Comparison of ENCODE assay signal across 2 cellular contexts in the genomic region with DNA sequence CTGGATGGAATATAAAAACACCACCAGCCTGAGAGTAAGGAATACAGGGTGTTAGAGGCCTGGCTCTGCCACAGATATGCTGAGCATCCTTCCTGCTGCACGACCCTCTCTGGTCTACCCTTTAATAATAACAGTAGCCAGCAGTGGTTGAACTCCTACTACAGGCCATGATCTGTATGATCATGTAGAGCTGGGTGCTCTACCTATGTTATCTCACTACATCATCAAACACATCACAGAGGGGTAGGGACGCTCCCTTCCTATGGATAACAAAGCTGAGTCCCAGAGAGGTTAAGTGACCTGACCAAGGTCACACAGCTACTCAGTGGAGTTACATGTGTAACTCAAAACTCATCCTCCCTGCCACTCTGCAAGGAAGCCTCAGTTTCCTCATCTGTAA.
A peak's percentile ranks its signal among the peaks of the same experiment; 100 is the strongest.
TF ChIP-seq lines count a peak whose summit lies in the region.

No MANE protein-coding gene starts in this region.

TF ChIP-seq in HEK293, 187 proteins besides CTCF, POLR2A, EP300 and RAD21 (continued from another document):
- TF ChIP-seq ZNF488 (tag by site-specific recombination; IDR thresholded peaks at IDR 0.05), result no peak

TF ChIP-seq in K562, 482 proteins besides CTCF, POLR2A, EP300 and RAD21 (continued from another document):
- peak in 1 of 2 experiments; percentile 34 for TF ChIP-seq AFF1 (IDR thresholded peaks at IDR 0.05; ENCODE audit: low read depth in 1 of 2, partially characterized antibody in 2 of 2)
- TF ChIP-seq BHLHE40 (IDR thresholded peaks at IDR 0.05; ENCODE audit: low read length), result no peak
- TF ChIP-seq RBM25 (IDR thresholded peaks at IDR 0.05; ENCODE audit: low read depth, low read length, severe bottlenecking), result peak; percentile 52
- TF ChIP-seq PCBP2 (IDR thresholded peaks at IDR 0.05; ENCODE audit: low read depth, low read length, poor library complexity, severe bottlenecking), result no peak
- TF ChIP-seq MEIS2 (IDR thresholded peaks at IDR 0.05; ENCODE audit: partially characterized antibody), result no peak
- TF ChIP-seq SMARCA5 (IDR thresholded peaks at IDR 0.05), result 0 out of 2 replicates have a peak, but pooled peaks have one; percentile 84
